In the genomic region with DNA sequence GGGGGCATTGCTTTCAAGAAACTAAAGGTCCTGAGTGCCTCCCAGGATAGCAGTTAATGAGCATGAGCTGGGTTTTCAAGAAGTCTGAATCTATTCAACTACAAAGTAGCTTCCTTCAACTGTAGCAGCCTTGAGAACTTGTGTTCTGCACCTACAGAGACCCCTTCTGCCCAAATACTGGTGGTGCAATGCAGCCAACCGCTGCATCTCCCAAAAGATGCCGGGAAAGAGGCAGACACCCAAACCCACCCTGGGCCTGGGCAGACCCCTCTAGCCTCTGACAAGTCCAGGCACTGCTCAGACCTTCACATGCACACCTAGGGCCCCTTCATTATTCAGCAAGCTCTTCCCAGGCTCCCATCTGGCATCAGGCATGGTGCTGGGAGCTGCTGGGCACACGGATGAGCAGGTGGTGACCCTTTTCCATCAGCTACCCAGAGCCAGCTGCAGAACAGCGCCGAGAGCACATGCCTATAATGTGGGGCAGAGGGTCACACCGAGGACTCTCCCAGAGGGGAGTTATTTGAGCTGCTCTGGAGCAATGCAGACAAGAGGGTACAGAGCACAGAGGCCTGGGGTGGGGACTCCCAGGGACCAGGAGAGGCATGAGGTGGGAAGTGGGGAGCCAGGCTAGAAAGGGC, we compare ENCODE assay signal across 8 cellular contexts. TPM values are rescaled to one million over a fixed set of nuclear protein-coding genes. Genes with fewer than 3 reads are reported as not detected.
DNase-seq lines count a peak whose midpoint lies in the region; ATAC-seq and TF ChIP-seq lines count a peak whose summit lies in the region.

No MANE protein-coding gene starts in this region.

- DNase-seq in NCI-H1436 (lab: John Stamatoyannopoulos, UW), result peak; percentile 53
- DNase-seq in NCI-H1436 treated with DMSO at 0.1 percent for 48 hours (lab: John Stamatoyannopoulos, UW), result no peak
- peak in 1 of 2 experiments; percentile 43 for DNase-seq in HL-60 (ENCODE audit: low read depth in 1 of 2, low spot score in 1 of 2)
- DNase-seq in kidney tubule cell (ENCODE audit: low spot score), result peak; percentile 54
- DNase-seq in tibial artery, result no peak
- no peak for DNase-seq in GM19238 (ENCODE audit: insufficient read length, low spot score)

- peaks cover 6% of the 10 kb centered on the region for H3K4me1 Mint-ChIP-seq in brain

- H3K9me3 ChIP-seq in tibial artery, result no peaks in the 10 kb centered on the region

- H3K4me3 Mint-ChIP-seq in brain, result no peak overlapping the region

- H3K9me3 Mint-ChIP-seq in brain, result no peaks in the 10 kb centered on the region

- peak; percentile 82 for ATAC-seq in SK-N-SH treated with all-trans-retinoic acid at 6 μM for 48 hours

- intact Hi-C loops in tibial artery (cut with DNase I; ENCODE audit: low total_unique reads), result loop anchor here (2.0 kb wide), 1 partner anchor 341 kb away; no protein-coding TSS in a partner anchor

- H3K27ac ChIP-seq in HL-60 (replicated peaks) (no peak overlapping the region), tibial artery (no peak overlapping the region)

- H3K4me1 ChIP-seq in tibial artery, result peaks cover 0 to 12% (median 4%) of the 10 kb centered on the region in 4 donors

- no peak overlapping the region for H3K4me3 ChIP-seq in HL-60 (replicated peaks; ENCODE audit: insufficient read depth, low read length)
- H3K4me3 ChIP-seq in tibial artery, result no peak overlapping the region

- TF ChIP-seq CTCF in HL-60 (IDR thresholded peaks at IDR 0.05; ENCODE audit: insufficient read depth, low read length) (peak; percentile 36), brain (conservative IDR thresholded peaks at IDR 0.05) (peak; percentile 77 to 86), tibial artery (IDR thresholded peaks at IDR 0.05) (peak; percentile 41 to 55)

- H3K27ac Mint-ChIP-seq in brain, result peak overlapping the region in 1 of 5 experiments; percentile 27

- H3K27me3 ChIP-seq in HL-60 (ENCODE audit: insufficient read depth, poor library complexity, severe bottlenecking) (no peaks in the 10 kb centered on the region), tibial artery (peaks cover 0 to 5% of the 10 kb centered on the region in 2 donors)

- H3K27me3 Mint-ChIP-seq in brain, result peaks cover 28% of the 10 kb centered on the region

- no peaks in the 10 kb centered on the region for H3K36me3 ChIP-seq in tibial artery

- no peaks in the 10 kb centered on the region for H3K36me3 Mint-ChIP-seq in brain

TF ChIP-seq in SK-N-SH treated with all-trans-retinoic acid at 6 μM for 48 hours, 23 proteins besides CTCF, POLR2A, EP300 and RAD21:
- TF ChIP-seq ZNF565 (CRISPR knock-in tag; conservative IDR thresholded peaks at IDR 0.05; ENCODE audit: low read depth), result no peak
- TF ChIP-seq, protein P1, sequence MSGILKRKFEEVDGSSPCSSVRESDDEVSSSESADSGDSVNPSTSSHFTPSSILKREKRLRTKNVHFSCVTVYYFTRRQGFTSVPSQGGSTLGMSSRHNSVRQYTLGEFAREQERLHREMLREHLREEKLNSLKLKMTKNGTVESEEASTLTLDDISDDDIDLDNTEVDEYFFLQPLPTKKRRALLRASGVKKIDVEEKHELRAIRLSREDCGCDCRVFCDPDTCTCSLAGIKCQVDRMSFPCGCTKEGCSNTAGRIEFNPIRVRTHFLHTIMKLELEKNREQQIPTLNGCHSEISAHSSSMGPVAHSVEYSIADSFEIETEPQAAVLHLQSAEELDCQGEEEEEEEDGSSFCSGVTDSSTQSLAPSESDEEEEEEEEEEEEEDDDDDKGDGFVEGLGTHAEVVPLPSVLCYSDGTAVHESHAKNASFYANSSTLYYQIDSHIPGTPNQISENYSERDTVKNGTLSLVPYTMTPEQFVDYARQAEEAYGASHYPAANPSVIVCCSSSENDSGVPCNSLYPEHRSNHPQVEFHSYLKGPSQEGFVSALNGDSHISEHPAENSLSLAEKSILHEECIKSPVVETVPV (CRISPR knock-in tag; IDR thresholded peaks at IDR 0.05), result no peak
- no peak for TF ChIP-seq TOX (CRISPR knock-in tag; IDR thresholded peaks at IDR 0.05; ENCODE audit: borderline replicate concordance)
- no peak for TF ChIP-seq BACH2 (CRISPR knock-in tag; IDR thresholded peaks at IDR 0.05; ENCODE audit: borderline replicate concordance)
- TF ChIP-seq TCF4 (CRISPR knock-in tag; IDR thresholded peaks at IDR 0.05; ENCODE audit: borderline replicate concordance), result no peak
- no peak for TF ChIP-seq ESRRG (CRISPR knock-in tag; IDR thresholded peaks at IDR 0.05)
- no peak for TF ChIP-seq SNAI2 (CRISPR knock-in tag; IDR thresholded peaks at IDR 0.05)
- TF ChIP-seq OSR1 (CRISPR knock-in tag; IDR thresholded peaks at IDR 0.05), result no peak
- TF ChIP-seq ISL1 (CRISPR knock-in tag; IDR thresholded peaks at IDR 0.05), result no peak
- TF ChIP-seq, protein P2, sequence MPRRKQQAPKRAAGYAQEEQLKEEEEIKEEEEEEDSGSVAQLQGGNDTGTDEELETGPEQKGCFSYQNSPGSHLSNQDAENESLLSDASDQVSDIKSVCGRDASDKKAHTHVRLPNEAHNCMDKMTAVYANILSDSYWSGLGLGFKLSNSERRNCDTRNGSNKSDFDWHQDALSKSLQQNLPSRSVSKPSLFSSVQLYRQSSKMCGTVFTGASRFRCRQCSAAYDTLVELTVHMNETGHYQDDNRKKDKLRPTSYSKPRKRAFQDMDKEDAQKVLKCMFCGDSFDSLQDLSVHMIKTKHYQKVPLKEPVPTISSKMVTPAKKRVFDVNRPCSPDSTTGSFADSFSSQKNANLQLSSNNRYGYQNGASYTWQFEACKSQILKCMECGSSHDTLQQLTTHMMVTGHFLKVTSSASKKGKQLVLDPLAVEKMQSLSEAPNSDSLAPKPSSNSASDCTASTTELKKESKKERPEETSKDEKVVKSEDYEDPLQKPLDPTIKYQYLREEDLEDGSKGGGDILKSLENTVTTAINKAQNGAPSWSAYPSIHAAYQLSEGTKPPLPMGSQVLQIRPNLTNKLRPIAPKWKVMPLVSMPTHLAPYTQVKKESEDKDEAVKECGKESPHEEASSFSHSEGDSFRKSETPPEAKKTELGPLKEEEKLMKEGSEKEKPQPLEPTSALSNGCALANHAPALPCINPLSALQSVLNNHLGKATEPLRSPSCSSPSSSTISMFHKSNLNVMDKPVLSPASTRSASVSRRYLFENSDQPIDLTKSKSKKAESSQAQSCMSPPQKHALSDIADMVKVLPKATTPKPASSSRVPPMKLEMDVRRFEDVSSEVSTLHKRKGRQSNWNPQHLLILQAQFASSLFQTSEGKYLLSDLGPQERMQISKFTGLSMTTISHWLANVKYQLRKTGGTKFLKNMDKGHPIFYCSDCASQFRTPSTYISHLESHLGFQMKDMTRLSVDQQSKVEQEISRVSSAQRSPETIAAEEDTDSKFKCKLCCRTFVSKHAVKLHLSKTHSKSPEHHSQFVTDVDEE (CRISPR knock-in tag; IDR thresholded peaks at IDR 0.05), result no peak
- no peak for TF ChIP-seq ZC3H10 (CRISPR knock-in tag; IDR thresholded peaks at IDR 0.05)
- TF ChIP-seq, protein P3, sequence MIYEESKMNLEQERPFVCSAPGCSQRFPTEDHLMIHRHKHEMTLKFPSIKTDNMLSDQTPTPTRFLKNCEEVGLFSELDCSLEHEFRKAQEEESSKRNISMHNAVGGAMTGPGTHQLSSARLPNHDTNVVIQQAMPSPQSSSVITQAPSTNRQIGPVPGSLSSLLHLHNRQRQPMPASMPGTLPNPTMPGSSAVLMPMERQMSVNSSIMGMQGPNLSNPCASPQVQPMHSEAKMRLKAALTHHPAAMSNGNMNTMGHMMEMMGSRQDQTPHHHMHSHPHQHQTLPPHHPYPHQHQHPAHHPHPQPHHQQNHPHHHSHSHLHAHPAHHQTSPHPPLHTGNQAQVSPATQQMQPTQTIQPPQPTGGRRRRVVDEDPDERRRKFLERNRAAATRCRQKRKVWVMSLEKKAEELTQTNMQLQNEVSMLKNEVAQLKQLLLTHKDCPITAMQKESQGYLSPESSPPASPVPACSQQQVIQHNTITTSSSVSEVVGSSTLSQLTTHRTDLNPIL (CRISPR knock-in tag; IDR thresholded peaks at IDR 0.05; ENCODE audit: low read depth), result no peak
- no peak for TF ChIP-seq ZNF8 (CRISPR knock-in tag; IDR thresholded peaks at IDR 0.05)
- TF ChIP-seq ZFP30 (CRISPR knock-in tag; IDR thresholded peaks at IDR 0.05), result no peak
- no peak for TF ChIP-seq POU6F1 (CRISPR knock-in tag; IDR thresholded peaks at IDR 0.05; ENCODE audit: borderline replicate concordance, low read depth)

RNA-seq across cellular contexts. Expression of gene ETS1, which starts 44.9 kb away (rescaled TPM):
- polyA plus RNA-seq in brain (ENCODE audit: insufficient read depth, low read depth, low replicate concordance), result 21.1 TPM

Comparison
In these comparisons a context has a peak if more than half of its experiments do, and no peak if none do; other contexts are left out.
1. DNase-seq: peak in NCI-H1436 (single experiment) and kidney tubule cell (single experiment); none in NCI-H1436 treated with DMSO at 0.1 percent for 48 hours (single experiment), tibial artery (0 of 2) and GM19238 (single experiment).
2. Peak in every context shown above with its lines, with median percentiles within 50 percentile points of each other: CTCF ChIP-seq.